In genomic region chr18:14357553-14358297, GRCh38 we compare ENCODE assay signal across 4 cellular contexts.
DNase-seq lines count a peak whose midpoint lies in the region; FAIRE-seq and TF ChIP-seq lines count a peak whose summit lies in the region.
"Not testable (repeated sequence)": the region's sequence is repeated elsewhere in the genome, so short reads cannot be mapped to it uniquely, and the experiment has no call there.

No MANE protein-coding gene starts in this region.

- TF ChIP-seq POLR2A in NB4 (IDR thresholded peaks at IDR 0.05; ENCODE audit: extremely low read depth, insufficient read length): not testable (repeated sequence)

- H3K4me1 ChIP-seq in BLaER1 treated with 17β-estradiol and CSF1 and Interleukin-3, amounts not matched to agents 10 nM and 100 nM: peaks cover 8 to 14% (median 11%) of the 10 kb centered on the region in 10 experiments; a peak in 18 of 20 replicates
- H3K4me1 ChIP-seq in kidney (ENCODE audit: control insufficient read depth in 1 of 2, insufficient read depth in 1 of 2, low read depth in 1 of 2, low read length in 2 of 2): not testable (repeated sequence)

- FAIRE-seq in kidney (lab: Jason Lieb, UNC): not testable (repeated sequence)

- intact Hi-C loops in kidney (cut with DNase I): not testable (repeated sequence)

- TF ChIP-seq CTCF in NB4 (IDR thresholded peaks at IDR 0.05; ENCODE audit: low read depth, low read length); kidney (IDR thresholded peaks at IDR 0.05; ENCODE audit: borderline replicate concordance, extremely low read depth, insufficient read depth): not testable (repeated sequence)

- not testable (repeated sequence) for H3K4me3 ChIP-seq in BLaER1 treated with 17β-estradiol and CSF1 and Interleukin-3, amounts not matched to agents 10 nM and 100 nM; NB4 (ENCODE audit: low read depth, low read length); kidney (ENCODE audit: low read length in 2 of 2)

- H3K36me3 ChIP-seq in BLaER1 treated with 17β-estradiol and CSF1 and Interleukin-3, amounts not matched to agents 10 nM and 100 nM; kidney (ENCODE audit: control insufficient read depth in 1 of 2, insufficient read depth in 2 of 2, low read length in 2 of 2): not testable (repeated sequence)

- not testable (repeated sequence) for H3K9me3 ChIP-seq in BLaER1 treated with 17β-estradiol and CSF1 and Interleukin-3, amounts not matched to agents 10 nM and 100 nM (replicated peaks in 1 of 11); kidney (ENCODE audit: control insufficient read depth in 1 of 2, low read length in 2 of 2)

- DNase-seq in Kasumi-1 (lab: John Stamatoyannopoulos, UW) (peak; percentile 9 to 29), NB4 (ENCODE audit: low read depth) (peak; percentile 35), kidney (peak; percentile 57)

- H3K4me2 ChIP-seq in BLaER1 treated with 17β-estradiol and CSF1 and Interleukin-3, amounts not matched to agents 10 nM and 100 nM: peak overlapping the region; percentile 46 to 78 (median 63)

- not testable (repeated sequence) for H3K27me3 ChIP-seq in BLaER1 treated with 17β-estradiol and CSF1 and Interleukin-3, amounts not matched to agents 10 nM and 100 nM

- H3K27ac ChIP-seq in BLaER1 treated with 17β-estradiol and CSF1 and Interleukin-3, amounts not matched to agents 10 nM and 100 nM: peak overlapping the region in 1 of 11 experiments; percentile 2; a peak in 1 of 22 replicates
- H3K27ac ChIP-seq in kidney (ENCODE audit: low read depth in 2 of 2, low read length in 2 of 2): not testable (repeated sequence)

- peak overlapping the region in 3 of 11 experiments; percentile 26 to 44 (median 43); a peak in 3 of 22 replicates for H3K9ac ChIP-seq in BLaER1 treated with 17β-estradiol and CSF1 and Interleukin-3, amounts not matched to agents 10 nM and 100 nM
- H3K9ac ChIP-seq in kidney (ENCODE audit: low read length in 2 of 2): not testable (repeated sequence)

- not testable (repeated sequence) for H4K20me1 ChIP-seq in BLaER1 treated with 17β-estradiol and CSF1 and Interleukin-3, amounts not matched to agents 10 nM and 100 nM
